Comparison of ENCODE assay signal across 1 cellular context in the genomic region with DNA sequence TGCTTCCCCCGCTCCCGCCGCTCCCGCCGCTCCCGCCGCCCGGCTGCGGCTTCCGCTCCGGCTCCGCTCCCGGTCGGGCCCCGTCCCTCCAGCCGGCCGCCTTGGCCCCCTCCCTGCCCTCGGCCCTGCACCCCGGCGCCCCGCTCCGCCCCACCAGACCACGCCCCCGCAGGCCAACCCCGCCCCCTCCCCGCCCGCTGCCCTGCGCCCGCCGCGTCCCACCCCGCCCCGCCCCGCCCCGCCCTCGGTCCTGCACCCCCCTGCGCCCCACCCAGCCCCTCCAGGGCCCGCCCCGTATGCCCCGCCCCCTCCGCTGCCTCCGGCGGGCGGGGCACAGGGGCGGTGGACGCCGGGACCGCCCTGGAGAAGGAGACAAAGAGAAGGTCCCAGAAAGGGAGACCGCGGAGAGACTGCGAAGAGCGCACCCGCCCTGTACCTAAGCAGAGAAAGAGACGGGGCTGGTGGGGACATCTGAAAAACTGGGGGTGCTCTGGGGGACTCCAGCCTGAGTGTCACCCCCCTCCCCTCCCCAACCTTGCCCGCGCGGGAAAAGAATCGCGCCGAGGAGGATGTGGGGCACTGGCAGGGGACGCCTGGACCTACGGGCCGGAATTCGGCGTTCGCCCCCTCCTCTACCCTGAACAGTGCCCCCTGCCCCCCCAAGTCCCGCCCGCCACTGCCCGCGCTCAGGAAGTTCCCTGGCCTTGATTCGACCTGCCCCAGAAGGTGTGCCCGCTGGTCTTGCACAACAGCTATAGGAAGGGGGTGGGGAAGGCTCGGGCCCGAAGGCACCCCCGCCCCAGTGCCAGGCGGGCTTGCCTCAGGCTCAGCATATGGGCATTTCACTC.
TF ChIP-seq lines count a peak whose summit lies in the region.

No MANE protein-coding gene starts in this region.

TF ChIP-seq in HEK293, 187 proteins besides CTCF, POLR2A, EP300 and RAD21 (continued from another document and continues in another):
- TF ChIP-seq, protein P1, sequence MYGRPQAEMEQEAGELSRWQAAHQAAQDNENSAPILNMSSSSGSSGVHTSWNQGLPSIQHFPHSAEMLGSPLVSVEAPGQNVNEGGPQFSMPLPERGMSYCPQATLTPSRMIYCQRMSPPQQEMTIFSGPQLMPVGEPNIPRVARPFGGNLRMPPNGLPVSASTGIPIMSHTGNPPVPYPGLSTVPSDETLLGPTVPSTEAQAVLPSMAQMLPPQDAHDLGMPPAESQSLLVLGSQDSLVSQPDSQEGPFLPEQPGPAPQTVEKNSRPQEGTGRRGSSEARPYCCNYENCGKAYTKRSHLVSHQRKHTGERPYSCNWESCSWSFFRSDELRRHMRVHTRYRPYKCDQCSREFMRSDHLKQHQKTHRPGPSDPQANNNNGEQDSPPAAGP (tag by site-specific recombination; IDR thresholded peaks at IDR 0.05), result 0 out of 2 replicates have a peak, but pooled peaks have one; percentile 41
- TF ChIP-seq ZNF626 (tag by site-specific recombination; IDR thresholded peaks at IDR 0.05), result no peak
- no peak for TF ChIP-seq ZFP69B (tag by site-specific recombination; IDR thresholded peaks at IDR 0.05)
- TF ChIP-seq ZNF302 (tag by site-specific recombination; IDR thresholded peaks at IDR 0.05; ENCODE audit: low read depth), result no peak
- no peak for TF ChIP-seq ZNF184 (tag by site-specific recombination; IDR thresholded peaks at IDR 0.05)
- TF ChIP-seq, protein P2, sequence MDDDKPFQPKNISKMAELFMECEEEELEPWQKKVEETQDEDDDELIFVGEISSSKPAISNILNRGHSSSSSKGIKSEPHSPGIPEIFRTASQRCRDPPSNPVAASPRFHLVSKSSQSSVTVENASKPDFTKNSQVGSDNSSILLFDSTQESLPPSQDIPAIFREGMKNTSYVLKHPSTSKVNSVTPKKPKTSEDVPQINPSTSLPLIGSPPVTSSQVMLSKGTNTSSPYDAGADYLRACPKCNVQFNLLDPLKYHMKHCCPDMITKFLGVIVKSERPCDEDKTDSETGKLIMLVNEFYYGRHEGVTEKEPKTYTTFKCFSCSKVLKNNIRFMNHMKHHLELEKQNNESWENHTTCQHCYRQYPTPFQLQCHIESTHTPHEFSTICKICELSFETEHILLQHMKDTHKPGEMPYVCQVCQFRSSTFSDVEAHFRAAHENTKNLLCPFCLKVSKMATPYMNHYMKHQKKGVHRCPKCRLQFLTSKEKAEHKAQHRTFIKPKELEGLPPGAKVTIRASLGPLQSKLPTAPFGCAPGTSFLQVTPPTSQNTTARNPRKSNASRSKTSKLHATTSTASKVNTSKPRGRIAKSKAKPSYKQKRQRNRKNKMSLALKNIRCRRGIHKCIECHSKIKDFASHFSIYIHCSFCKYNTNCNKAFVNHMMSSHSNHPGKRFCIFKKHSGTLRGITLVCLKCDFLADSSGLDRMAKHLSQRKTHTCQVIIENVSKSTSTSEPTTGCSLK (tag by site-specific recombination; IDR thresholded peaks at IDR 0.05), result no peak
- TF ChIP-seq INSM2 (tag by site-specific recombination; IDR thresholded peaks at IDR 0.05), result no peak
- TF ChIP-seq, protein P3, sequence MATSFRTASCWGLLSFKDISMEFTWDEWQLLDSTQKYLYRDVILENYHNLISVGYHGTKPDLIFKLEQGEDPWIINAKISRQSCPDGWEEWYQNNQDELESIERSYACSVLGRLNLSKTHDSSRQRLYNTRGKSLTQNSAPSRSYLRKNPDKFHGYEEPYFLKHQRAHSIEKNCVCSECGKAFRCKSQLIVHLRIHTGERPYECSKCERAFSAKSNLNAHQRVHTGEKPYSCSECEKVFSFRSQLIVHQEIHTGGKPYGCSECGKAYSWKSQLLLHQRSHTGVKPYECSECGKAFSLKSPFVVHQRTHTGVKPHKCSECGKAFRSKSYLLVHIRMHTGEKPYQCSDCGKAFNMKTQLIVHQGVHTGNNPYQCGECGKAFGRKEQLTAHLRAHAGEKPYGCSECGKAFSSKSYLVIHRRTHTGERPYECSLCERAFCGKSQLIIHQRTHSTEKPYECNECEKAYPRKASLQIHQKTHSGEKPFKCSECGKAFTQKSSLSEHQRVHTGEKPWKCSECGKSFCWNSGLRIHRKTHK (tag by site-specific recombination; IDR thresholded peaks at IDR 0.05), result no peak
- no peak for TF ChIP-seq ZNF747 (tag by site-specific recombination; IDR thresholded peaks at IDR 0.05)
- TF ChIP-seq TCF7L2 (IDR thresholded peaks at IDR 0.05; ENCODE audit: borderline replicate concordance, low read depth, low read length), result no peak
- TF ChIP-seq ZNF394 (tag by site-specific recombination; IDR thresholded peaks at IDR 0.05; ENCODE audit: borderline replicate concordance), result no peak
- TF ChIP-seq ZNF19 (tag by site-specific recombination; IDR thresholded peaks at IDR 0.05; ENCODE audit: low read depth), result no peak
- no peak for TF ChIP-seq OSR2 (tag by site-specific recombination; IDR thresholded peaks at IDR 0.05)
- TF ChIP-seq, protein P4, sequence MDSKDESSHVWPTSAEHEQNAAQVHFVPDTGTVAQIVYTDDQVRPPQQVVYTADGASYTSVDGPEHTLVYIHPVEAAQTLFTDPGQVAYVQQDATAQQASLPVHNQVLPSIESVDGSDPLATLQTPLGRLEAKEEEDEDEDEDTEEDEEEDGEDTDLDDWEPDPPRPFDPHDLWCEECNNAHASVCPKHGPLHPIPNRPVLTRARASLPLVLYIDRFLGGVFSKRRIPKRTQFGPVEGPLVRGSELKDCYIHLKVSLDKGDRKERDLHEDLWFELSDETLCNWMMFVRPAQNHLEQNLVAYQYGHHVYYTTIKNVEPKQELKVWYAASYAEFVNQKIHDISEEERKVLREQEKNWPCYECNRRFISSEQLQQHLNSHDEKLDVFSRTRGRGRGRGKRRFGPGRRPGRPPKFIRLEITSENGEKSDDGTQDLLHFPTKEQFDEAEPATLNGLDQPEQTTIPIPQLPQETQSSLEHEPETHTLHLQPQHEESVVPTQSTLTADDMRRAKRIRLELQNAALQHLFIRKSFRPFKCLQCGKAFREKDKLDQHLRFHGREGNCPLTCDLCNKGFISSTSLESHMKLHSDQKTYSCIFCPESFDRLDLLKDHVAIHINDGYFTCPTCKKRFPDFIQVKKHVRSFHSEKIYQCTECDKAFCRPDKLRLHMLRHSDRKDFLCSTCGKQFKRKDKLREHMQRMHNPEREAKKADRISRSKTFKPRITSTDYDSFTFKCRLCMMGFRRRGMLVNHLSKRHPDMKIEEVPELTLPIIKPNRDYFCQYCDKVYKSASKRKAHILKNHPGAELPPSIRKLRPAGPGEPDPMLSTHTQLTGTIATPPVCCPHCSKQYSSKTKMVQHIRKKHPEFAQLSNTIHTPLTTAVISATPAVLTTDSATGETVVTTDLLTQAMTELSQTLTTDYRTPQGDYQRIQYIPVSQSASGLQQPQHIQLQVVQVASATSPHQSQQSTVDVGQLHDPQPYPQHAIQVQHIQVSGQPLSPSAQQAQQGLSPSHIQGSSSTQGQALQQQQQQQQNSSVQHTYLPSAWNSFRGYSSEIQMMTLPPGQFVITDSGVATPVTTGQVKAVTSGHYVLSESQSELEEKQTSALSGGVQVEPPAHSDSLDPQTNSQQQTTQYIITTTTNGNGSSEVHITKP (tag by site-specific recombination; IDR thresholded peaks at IDR 0.05), result peak; percentile 43
- no peak for TF ChIP-seq ZNF324 (tag by site-specific recombination; IDR thresholded peaks at IDR 0.05)
- TF ChIP-seq PATZ1 (tag by site-specific recombination; IDR thresholded peaks at IDR 0.05), result peak; percentile 51; the same call in 1 of the 2 replicates
- TF ChIP-seq ZNF148 (tag by site-specific recombination; IDR thresholded peaks at IDR 0.05; ENCODE audit: borderline replicate concordance), result no peak
- no peak for TF ChIP-seq ZNF621 (tag by site-specific recombination; IDR thresholded peaks at IDR 0.05)
- no peak for TF ChIP-seq PRDM4 (tag by site-specific recombination; IDR thresholded peaks at IDR 0.05)
- no peak for TF ChIP-seq ZNF16 (tag by site-specific recombination; IDR thresholded peaks at IDR 0.05; ENCODE audit: low read depth)
- TF ChIP-seq ZNF514 (tag by site-specific recombination; IDR thresholded peaks at IDR 0.05), result no peak
- TF ChIP-seq, protein P5, sequence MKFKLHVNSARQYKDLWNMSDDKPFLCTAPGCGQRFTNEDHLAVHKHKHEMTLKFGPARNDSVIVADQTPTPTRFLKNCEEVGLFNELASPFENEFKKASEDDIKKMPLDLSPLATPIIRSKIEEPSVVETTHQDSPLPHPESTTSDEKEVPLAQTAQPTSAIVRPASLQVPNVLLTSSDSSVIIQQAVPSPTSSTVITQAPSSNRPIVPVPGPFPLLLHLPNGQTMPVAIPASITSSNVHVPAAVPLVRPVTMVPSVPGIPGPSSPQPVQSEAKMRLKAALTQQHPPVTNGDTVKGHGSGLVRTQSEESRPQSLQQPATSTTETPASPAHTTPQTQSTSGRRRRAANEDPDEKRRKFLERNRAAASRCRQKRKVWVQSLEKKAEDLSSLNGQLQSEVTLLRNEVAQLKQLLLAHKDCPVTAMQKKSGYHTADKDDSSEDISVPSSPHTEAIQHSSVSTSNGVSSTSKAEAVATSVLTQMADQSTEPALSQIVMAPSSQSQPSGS (tag by site-specific recombination; IDR thresholded peaks at IDR 0.05; ENCODE audit: low read depth), result no peak
- no peak for TF ChIP-seq ZBTB7A (tag by site-specific recombination; IDR thresholded peaks at IDR 0.05; ENCODE audit: low read depth)
- TF ChIP-seq ELK4 (IDR thresholded peaks at IDR 0.05; ENCODE audit: borderline replicate concordance, low read depth, low read length), result no peak
- TF ChIP-seq ZBTB8A (tag by site-specific recombination; IDR thresholded peaks at IDR 0.05), result peak; percentile 53; the same call in 1 of the 2 replicates
- no peak for TF ChIP-seq ZNF843 (tag by site-specific recombination; IDR thresholded peaks at IDR 0.05)
- TF ChIP-seq ZNF23 (tag by site-specific recombination; IDR thresholded peaks at IDR 0.05; ENCODE audit: borderline replicate concordance), result no peak
- no peak for TF ChIP-seq ZNF560 (tag by site-specific recombination; IDR thresholded peaks at IDR 0.05; ENCODE audit: borderline replicate concordance)
